ENCODE assay signal across 7 cellular contexts in genomic region chr11:33835143-33835878, GRCh38. TPM values are rescaled to one million over a fixed set of nuclear protein-coding genes. Genes with fewer than 3 reads are reported as not detected.
DNase-seq lines count a peak whose midpoint lies in the region; ATAC-seq and TF ChIP-seq lines count a peak whose summit lies in the region.

No MANE protein-coding gene starts in this region.

- 20 to 43% (median 38%) methylated on average over 5 of the region's 5 CpGs for WGBS in stomach, 5 donors

- no peak overlapping the region for H3K27ac ChIP-seq in stomach

- intact Hi-C loops in stomach (cut with DNase I; ENCODE audit: low total_unique reads): no loop called here

- no peak for TF ChIP-seq EP300 in stomach (IDR thresholded peaks at IDR 0.05)

- DNase-seq in GM12864 (ENCODE audit: low read depth) (peak; percentile 21), NCI-H2196 (lab: John Stamatoyannopoulos, UW; ENCODE audit: unreplicated experiment) (peak; percentile 47), choroid plexus epithelial cell (ENCODE audit: low read depth) (peak; percentile 71), renal cortical epithelial cell (ENCODE audit: low read depth) (peak; percentile 85), NCI-H187 (lab: John Stamatoyannopoulos, UW) (no peak), stomach (no peak)

- H3K27me3 ChIP-seq in stomach: peaks cover 0 to 54% (median under 1%) of the 10 kb centered on the region in 3 donors

- no peak for ATAC-seq in GM19397 (IDR thresholded peaks at IDR 0.05; ENCODE audit: unreplicated experiment)

- H3K9me3 ChIP-seq in stomach: no peaks in the 10 kb centered on the region

- TF ChIP-seq CTCF in GM12864 (IDR thresholded peaks at IDR 0.05; ENCODE audit: low read depth, low read length, missing control alignments): peak; percentile 16
- TF ChIP-seq CTCF in choroid plexus epithelial cell (conservative IDR thresholded peaks at IDR 0.05; ENCODE audit: low read depth, low read length): peak; percentile 41
- TF ChIP-seq CTCF in stomach (IDR thresholded peaks at IDR 0.05): no peak

- TF ChIP-seq POLR2A in stomach (IDR thresholded peaks at IDR 0.05): no peak

- peaks cover 0 to 8% (median 0%) of the 10 kb centered on the region in 4 donors for H3K4me1 ChIP-seq in stomach

- H3K36me3 ChIP-seq in stomach: no peaks in the 10 kb centered on the region

- no peak overlapping the region for H3K4me3 ChIP-seq in GM12864 (ENCODE audit: low read depth, low read length)
- no peak overlapping the region for H3K4me3 ChIP-seq in choroid plexus epithelial cell (ENCODE audit: low read depth, low read length)
- no peak overlapping the region for H3K4me3 ChIP-seq in stomach

RNA-seq across cellular contexts. Expression of gene LMO2, which starts 56.6 kb away (rescaled TPM):
- total RNA-seq in renal cortical epithelial cell: 0.55 and 4.3 TPM in 2 replicates
- 10 to 100 TPM in 3 of 5 donors, 1 to 10 TPM in 1, not detected in 1; 9.6 to 54.7 (median 12.3) TPM for total RNA-seq in stomach
- polyA plus RNA-seq in stomach: 10 to 100 TPM in 2 of 3 donors, 1 to 10 TPM in 1; 9.1 to 12.7 (median 11.5) TPM

Comparison
In these comparisons a context has a peak if more than half of its experiments do, and no peak if none do; other contexts are left out.
1. DNase-seq: peak in GM12864 (single experiment), NCI-H2196 (single experiment), choroid plexus epithelial cell (single experiment) and renal cortical epithelial cell (single experiment); none in NCI-H187 (0 of 2) and stomach (single experiment).
2. CTCF ChIP-seq: peak in GM12864 (single experiment) and choroid plexus epithelial cell (single experiment); none in stomach (0 of 7).